ENCODE assay signal across 8 cellular contexts in genomic region chr1:159011026-159011425, GRCh38. TPM values are rescaled to one million over a fixed set of nuclear protein-coding genes. Genes with fewer than 3 reads are reported as not detected.
DNase-seq lines count a peak whose midpoint lies in the region; ATAC-seq and TF ChIP-seq lines count a peak whose summit lies in the region.
"Not testable (repeated sequence)": the region's sequence is repeated elsewhere in the genome, so short reads cannot be mapped to it uniquely, and the experiment has no call there.

No MANE protein-coding gene starts in this region.

- H3K4me3 Mint-ChIP-seq in activated CD8-positive, alpha-beta memory T cell treated with anti-CD3 and anti-CD28 coated beads, Interleukin-2, amount 10 ng/mL, durations not matched to agents 7 days and 5 days = peak overlapping the region; percentile 90
- peak overlapping the region; percentile 80 for H3K4me3 Mint-ChIP-seq in mesothelial cell of epicardium

- H3K4me1 ChIP-seq in OCI-LY3 (ENCODE audit: low read length) (peaks cover 60% of the 10 kb centered on the region), skeletal muscle satellite cell (ENCODE audit: control insufficient read depth, insufficient read depth, low read length) (peaks cover 39% of the 10 kb centered on the region), upper lobe of right lung (peaks cover 37% of the 10 kb centered on the region)

- H4K20me1 ChIP-seq in OCI-LY3 (ENCODE audit: insufficient read depth, low read length) = not testable (repeated sequence)

- peak overlapping the region; percentile 77 for H3K4me3 ChIP-seq in OCI-LY3 (ENCODE audit: low read length)
- H3K4me3 ChIP-seq in brain microvascular endothelial cell (ENCODE audit: low read depth, low read length) = peak overlapping the region; percentile 69
- peak overlapping the region; percentile 74 for H3K4me3 ChIP-seq in skeletal muscle satellite cell (ENCODE audit: low read length)
- H3K4me3 ChIP-seq in upper lobe of right lung = peak overlapping the region; percentile 72

- H3K27ac Mint-ChIP-seq in activated CD8-positive, alpha-beta memory T cell treated with anti-CD3 and anti-CD28 coated beads, Interleukin-2, amount 10 ng/mL, durations not matched to agents 7 days and 5 days = peak overlapping the region; percentile 98
- H3K27ac Mint-ChIP-seq in mesothelial cell of epicardium = peak overlapping the region; percentile 96

- CTCF ChIA-PET in activated CD8-positive, alpha-beta memory T cell treated with anti-CD3 and anti-CD28 coated beads, Interleukin-2, amount 10 ng/mL, durations not matched to agents 7 days and 5 days (lab: Charles Lee) = interaction anchor here (2.3 to 3.0 kb wide), 2 partner anchors 13 to 78 kb away, joined by 6 to 10 read pairs; no protein-coding TSS in a partner anchor

- peaks cover 49% of the 10 kb centered on the region for H3K4me1 Mint-ChIP-seq in activated CD8-positive, alpha-beta memory T cell treated with anti-CD3 and anti-CD28 coated beads, Interleukin-2, amount 10 ng/mL, durations not matched to agents 7 days and 5 days
- H3K4me1 Mint-ChIP-seq in mesothelial cell of epicardium = peaks cover 45% of the 10 kb centered on the region

- not testable (repeated sequence) for ATAC-seq in activated CD8-positive, alpha-beta memory T cell treated with anti-CD3 and anti-CD28 coated beads, Interleukin-2, amount 10 ng/mL, durations not matched to agents 7 days and 5 days; upper lobe of right lung

- TF ChIP-seq CTCF in OCI-LY3 (IDR thresholded peaks at IDR 0.05; ENCODE audit: low read depth, low read length); brain microvascular endothelial cell (IDR thresholded peaks at IDR 0.05; ENCODE audit: low read depth, low read length, missing control alignments); mesothelial cell of epicardium (IDR thresholded peaks at IDR 0.05; ENCODE audit: unreplicated experiment); upper lobe of right lung (IDR thresholded peaks at IDR 0.05): not testable (repeated sequence)

- peaks cover 10% of the 10 kb centered on the region; the same call in 1 of the 2 replicates for H3K9me3 ChIP-seq in OCI-LY3 (ENCODE audit: insufficient read depth, low read length)
- H3K9me3 ChIP-seq in skeletal muscle satellite cell (replicated peaks; ENCODE audit: low read length); upper lobe of right lung: not testable (repeated sequence)

- H3K27me3 Mint-ChIP-seq in activated CD8-positive, alpha-beta memory T cell treated with anti-CD3 and anti-CD28 coated beads, Interleukin-2, amount 10 ng/mL, durations not matched to agents 7 days and 5 days; mesothelial cell of epicardium (ENCODE audit: low read depth): not testable (repeated sequence)

- H3K9ac ChIP-seq in OCI-LY3 (ENCODE audit: low read length) = peak overlapping the region; percentile 85
- H3K9ac ChIP-seq in skeletal muscle satellite cell (ENCODE audit: low read depth, low read length) = peak overlapping the region; percentile 92

- in situ Hi-C loops in brain microvascular endothelial cell (cut with HindIII; ENCODE audit: low pct_ligation_motif_present, low sequenced_read_pairs) = not testable (repeated sequence)

- H3K27me3 ChIP-seq in OCI-LY3 (ENCODE audit: low read depth, low read length); brain microvascular endothelial cell (replicated peaks); skeletal muscle satellite cell (ENCODE audit: control insufficient read depth, insufficient read depth, low read length); upper lobe of right lung: not testable (repeated sequence)

- H3K79me2 ChIP-seq in OCI-LY3 (ENCODE audit: low read length) = peaks cover 56% of the 10 kb centered on the region

- H3K27ac ChIP-seq in OCI-LY3 (ENCODE audit: low read length) (peak overlapping the region; percentile 68), brain microvascular endothelial cell (peak overlapping the region; percentile 96), upper lobe of right lung (peak overlapping the region; percentile 93)

- intact Hi-C loops in upper lobe of right lung (cut with DNase I) = not testable (repeated sequence)

- H3K36me3 Mint-ChIP-seq in activated CD8-positive, alpha-beta memory T cell treated with anti-CD3 and anti-CD28 coated beads, Interleukin-2, amount 10 ng/mL, durations not matched to agents 7 days and 5 days = peaks cover 68% of the 10 kb centered on the region
- peaks cover 27% of the 10 kb centered on the region for H3K36me3 Mint-ChIP-seq in mesothelial cell of epicardium

- not testable (repeated sequence) for H2AFZ ChIP-seq in OCI-LY3 (ENCODE audit: low read depth, low read length)

- H3K9me3 Mint-ChIP-seq in activated CD8-positive, alpha-beta memory T cell treated with anti-CD3 and anti-CD28 coated beads, Interleukin-2, amount 10 ng/mL, durations not matched to agents 7 days and 5 days (ENCODE audit: low read depth); mesothelial cell of epicardium: not testable (repeated sequence)

- H3K4me2 ChIP-seq in OCI-LY3 (ENCODE audit: low read length) (peak overlapping the region; percentile 80), skeletal muscle satellite cell (ENCODE audit: low read length) (peak overlapping the region; percentile 76)

- DNase-seq in Daoy (ENCODE audit: low read depth) (peak; percentile 9), fibroblast of peridontal ligament (ENCODE audit: extremely low read depth) (peak; percentile 49)
- peak; percentile 53 for DNase-seq in activated CD8-positive, alpha-beta memory T cell treated with anti-CD3 and anti-CD28 coated beads, Interleukin-2, amount 10 ng/mL, durations not matched to agents 7 days and 5 days
- not testable (repeated sequence) for DNase-seq in brain microvascular endothelial cell; mesothelial cell of epicardium (ENCODE audit: low spot score in 2 of 2, unreplicated experiment in 2 of 2); upper lobe of right lung

- H3K36me3 ChIP-seq in OCI-LY3 (replicated peaks; ENCODE audit: low read depth, low read length) (peaks cover 37% of the 10 kb centered on the region), skeletal muscle satellite cell (ENCODE audit: insufficient read depth, low read length) (peaks cover 14% of the 10 kb centered on the region)
- H3K36me3 ChIP-seq in brain microvascular endothelial cell (replicated peaks); upper lobe of right lung: not testable (repeated sequence)

RNA-seq across cellular contexts. Expression of gene IFI16, which starts 1.3 kb away (rescaled TPM):
- total RNA-seq in Daoy (2014; rRNA removed; shearing (Covaris generic)) = 23.7 and 24.5 TPM in 2 replicates
- total RNA-seq in activated CD8-positive, alpha-beta memory T cell treated with anti-CD3 and anti-CD28 coated beads, Interleukin-2, amount 10 ng/mL, durations not matched to agents 7 days and 5 days = 100 to 1,000 TPM; 388 to 393 TPM
- total RNA-seq in mesothelial cell of epicardium (83.8 to 87.3 TPM (median 83.9 TPM) in 3 replicates), upper lobe of right lung (98.0 TPM)
- 105 and 125 TPM in 2 replicates for total RNA-seq in skeletal muscle satellite cell (2012; rRNA removed)
